Comparison of ENCODE assay signal across 22 cellular contexts in genomic region chr4:32991663-32992062, GRCh38.
DNase-seq lines count a peak whose midpoint lies in the region; ATAC-seq, FAIRE-seq and TF ChIP-seq lines count a peak whose summit lies in the region.
"Had no signal": no experiment of that assay in that cellular context is flagged by ENCODE, and none has a peak within 500 bp of the region (broad histone marks: within the 10 kb centered on the region; RNA-seq: fewer than 3 reads in every experiment).

No MANE protein-coding gene starts in this region.

- TF ChIP-seq CTCF in bronchial epithelial cell (IDR thresholded peaks at IDR 0.05; ENCODE audit: insufficient read depth, low read length, severe bottlenecking) = no peak
- no peak for TF ChIP-seq CTCF in omental fat pad (IDR thresholded peaks at IDR 0.05)
- no peak for TF ChIP-seq CTCF in psoas muscle (IDR thresholded peaks at IDR 0.05)

- no peaks in the 10 kb centered on the region for H3K27me3 Mint-ChIP-seq in activated CD4-positive, alpha-beta memory T cell treated with anti-CD3 and anti-CD28 coated beads, Interleukin-2, amount 10 ng/mL, durations not matched to agents 7 days and 5 days
- H3K27me3 Mint-ChIP-seq: B cell, IgD-negative memory B cell had no signal

- no peak overlapping the region for H3K4me3 Mint-ChIP-seq in activated CD4-positive, alpha-beta memory T cell treated with anti-CD3 and anti-CD28 coated beads, Interleukin-2, amount 10 ng/mL, durations not matched to agents 7 days and 5 days
- H3K4me3 Mint-ChIP-seq: B cell; CD8-positive, alpha-beta T cell; IgD-negative memory B cell had no signal

- intact Hi-C loops in psoas muscle (cut with DNase I) = no loop called here

- no peak overlapping the region for H3K27ac ChIP-seq in psoas muscle
- H3K27ac ChIP-seq: BLaER1 treated with 17β-estradiol and CSF1 and Interleukin-3, amounts not matched to agents 10 nM and 100 nM; GM23248; HL-60 had no signal

- H3K27me3 ChIP-seq in bronchial epithelial cell (ENCODE audit: control insufficient read depth, insufficient read depth, low read length) = no peaks in the 10 kb centered on the region
- no peaks in the 10 kb centered on the region for H3K27me3 ChIP-seq in psoas muscle (ENCODE audit: insufficient read depth in 3 of 3, low read length in 2 of 3)
- H3K27me3 ChIP-seq: BLaER1 treated with 17β-estradiol and CSF1 and Interleukin-3, amounts not matched to agents 10 nM and 100 nM had no signal

- POLR2A ChIA-PET in activated CD4-positive, alpha-beta memory T cell treated with anti-CD3 and anti-CD28 coated beads, Interleukin-2, amount 10 ng/mL, durations not matched to agents 7 days and 5 days (lab: Charles Lee) = no interaction called here

- H3K4me3 ChIP-seq in bronchial epithelial cell (ENCODE audit: low read depth, low read length) = no peak overlapping the region
- H3K4me3 ChIP-seq in psoas muscle = no peak overlapping the region
- H3K4me3 ChIP-seq: BLaER1 treated with 17β-estradiol and CSF1 and Interleukin-3, amounts not matched to agents 10 nM and 100 nM; GM23248 had no signal

- no peaks in the 10 kb centered on the region for H3K9me3 ChIP-seq in psoas muscle
- H3K9me3 ChIP-seq: BLaER1 treated with 17β-estradiol and CSF1 and Interleukin-3, amounts not matched to agents 10 nM and 100 nM had no signal

- H3K27ac Mint-ChIP-seq in activated CD4-positive, alpha-beta memory T cell treated with anti-CD3 and anti-CD28 coated beads, Interleukin-2, amount 10 ng/mL, durations not matched to agents 7 days and 5 days = no peak overlapping the region
- H3K27ac Mint-ChIP-seq: B cell; CD8-positive, alpha-beta T cell; IgD-negative memory B cell had no signal

- CTCF ChIA-PET in activated CD4-positive, alpha-beta memory T cell treated with anti-CD3 and anti-CD28 coated beads, Interleukin-2, amount 10 ng/mL, durations not matched to agents 7 days and 5 days (lab: Charles Lee) = no interaction called here

- no peaks in the 10 kb centered on the region for H3K36me3 Mint-ChIP-seq in activated CD4-positive, alpha-beta memory T cell treated with anti-CD3 and anti-CD28 coated beads, Interleukin-2, amount 10 ng/mL, durations not matched to agents 7 days and 5 days (ENCODE audit: low read depth)
- H3K36me3 Mint-ChIP-seq: CD8-positive, alpha-beta T cell; IgD-negative memory B cell had no signal

- H3K4me1 ChIP-seq in psoas muscle = no peaks in the 10 kb centered on the region
- H3K4me1 ChIP-seq: BLaER1 treated with 17β-estradiol and CSF1 and Interleukin-3, amounts not matched to agents 10 nM and 100 nM had no signal

- H3K36me3 ChIP-seq in bronchial epithelial cell (ENCODE audit: control insufficient read depth, insufficient read depth, low read length) = no peaks in the 10 kb centered on the region
- no peaks in the 10 kb centered on the region for H3K36me3 ChIP-seq in psoas muscle (ENCODE audit: insufficient read depth in 1 of 2, low read depth in 1 of 2)
- H3K36me3 ChIP-seq: BLaER1 treated with 17β-estradiol and CSF1 and Interleukin-3, amounts not matched to agents 10 nM and 100 nM had no signal

- DNase-seq in ELR (ENCODE audit: low read depth) (peak; percentile 4), NCI-H226 (peak; percentile 47), bronchial epithelial cell (ENCODE audit: low read depth) (peak; percentile 3), omental fat pad (ENCODE audit: low spot score) (no peak), psoas muscle (no peak)
- no peak for DNase-seq in activated CD4-positive, alpha-beta memory T cell treated with anti-CD3 and anti-CD28 coated beads, Interleukin-2, amount 10 ng/mL, durations not matched to agents 7 days and 5 days
- DNase-seq: 8988T; Calu3; CD8-positive, alpha-beta T cell; DMS79 treated with DMSO at 0.1 percent for 48 hours; GM23248; HCEC 1CT had no signal

- 83 to 96% (median 83%) methylated on average over 1 of the region's 1 CpG for WGBS in psoas muscle, 3 donors

- ATAC-seq in omental fat pad (ENCODE audit: low FRiP score) (peak; percentile 73), GM21825 (IDR thresholded peaks at IDR 0.05; ENCODE audit: unreplicated experiment) (no peak), psoas muscle (no peak)
- ATAC-seq: CD8-positive, alpha-beta T cell; HepG2 had no signal

- H3K4me1 Mint-ChIP-seq in activated CD4-positive, alpha-beta memory T cell treated with anti-CD3 and anti-CD28 coated beads, Interleukin-2, amount 10 ng/mL, durations not matched to agents 7 days and 5 days = no peaks in the 10 kb centered on the region
- H3K4me1 Mint-ChIP-seq: B cell, IgD-negative memory B cell had no signal

- H3K9me3 Mint-ChIP-seq in activated CD4-positive, alpha-beta memory T cell treated with anti-CD3 and anti-CD28 coated beads, Interleukin-2, amount 10 ng/mL, durations not matched to agents 7 days and 5 days = peaks cover 2% of the 10 kb centered on the region

- FAIRE-seq in bronchial epithelial cell (lab: Jason Lieb, UNC) = no peak
- FAIRE-seq: G401.6, GM12891, GM19239, H54, HepG2 had no signal

Comparison
In these comparisons a context has a peak if more than half of its experiments do, and no peak if none do; other contexts are left out.
1. DNase-seq: peak in ELR (single experiment), NCI-H226 (single experiment) and bronchial epithelial cell (single experiment); none in omental fat pad (single experiment), activated CD4-positive, alpha-beta memory T cell treated with anti-CD3 and anti-CD28 coated beads, Interleukin-2, amount 10 ng/mL, durations not matched to agents 7 days and 5 days (single experiment) and psoas muscle (0 of 2).